8 cellular contexts compared by ENCODE assay signal in genomic region chr4:184417802-184418511, GRCh38. TPM values are rescaled to one million over a fixed set of nuclear protein-coding genes. Genes with fewer than 3 reads are reported as not detected.
A peak's percentile ranks its signal among the peaks of the same experiment; 100 is the strongest.
DNase-seq lines count a peak whose midpoint lies in the region; ATAC-seq and TF ChIP-seq lines count a peak whose summit lies in the region.

No MANE protein-coding gene starts in this region.

- peak overlapping the region; percentile 73; the same call in 1 of the 2 replicates for H2AFZ ChIP-seq in DND-41 (ENCODE audit: low read depth, low read length)

- peak overlapping the region; percentile 78 for H3K4me3 Mint-ChIP-seq in activated T-helper 1 cell treated with anti-CD3 and anti-CD28 coated beads, Interleukin-12 subunit alpha, Interleukin-12 subunit beta, Interleukin-2, Interleukin-4 antibody, amounts not matched to agents 30 ng/mL and 10 ng/mL and 1 ng/mL, durations not matched to agents 14 hours and 24 hours and 36 hours
- peak overlapping the region; percentile 30 for H3K4me3 Mint-ChIP-seq in stimulated activated memory B cell treated with anti-CD40 and anti-IgM and Interleukin-4, amounts not matched to agents 10 μg/mL and 1 μg/mL and 100 μg/mL, for 72 hours

- TF ChIP-seq CTCF in DND-41 (IDR thresholded peaks at IDR 0.05; ENCODE audit: borderline replicate concordance, extremely low read depth, low read length, poor library complexity, severe bottlenecking) (no peak), GM20000 (IDR thresholded peaks at IDR 0.05; ENCODE audit: extremely low read depth, missing control alignments) (no peak)

- no peaks in the 10 kb centered on the region for H3K27me3 ChIP-seq in DND-41 (ENCODE audit: insufficient read depth, low read length, poor library complexity)

- DNase-seq in DND-41 = peak; percentile 7
- peak; percentile 68 for DNase-seq in GM20000 (ENCODE audit: low spot score)
- peak; percentile 97 for DNase-seq in HPDE6-E6E7 (ENCODE audit: extremely low spot score)
- peak; percentile 21 for DNase-seq in activated T-helper 1 cell treated with anti-CD3 and anti-CD28 coated beads, Interleukin-12 subunit alpha, Interleukin-12 subunit beta, Interleukin-2, Interleukin-4 antibody, amounts not matched to agents 30 ng/mL and 10 ng/mL and 1 ng/mL, durations not matched to agents 14 hours and 24 hours and 36 hours (ENCODE audit: low spot score)
- no peak for DNase-seq in Right ventricle myocardium superior
- DNase-seq in GF-D8 (lab: John Stamatoyannopoulos, UW) = no peak
- DNase-seq in NCI-H69 (lab: John Stamatoyannopoulos, UW) = no peak

- no peaks in the 10 kb centered on the region for H3K27me3 Mint-ChIP-seq in activated T-helper 1 cell treated with anti-CD3 and anti-CD28 coated beads, Interleukin-12 subunit alpha, Interleukin-12 subunit beta, Interleukin-2, Interleukin-4 antibody, amounts not matched to agents 30 ng/mL and 10 ng/mL and 1 ng/mL, durations not matched to agents 14 hours and 24 hours and 36 hours (ENCODE audit: insufficient read depth)
- no peaks in the 10 kb centered on the region for H3K27me3 Mint-ChIP-seq in stimulated activated memory B cell treated with anti-CD40 and anti-IgM and Interleukin-4, amounts not matched to agents 10 μg/mL and 1 μg/mL and 100 μg/mL, for 72 hours

- peaks cover 53% of the 10 kb centered on the region for H3K36me3 Mint-ChIP-seq in activated T-helper 1 cell treated with anti-CD3 and anti-CD28 coated beads, Interleukin-12 subunit alpha, Interleukin-12 subunit beta, Interleukin-2, Interleukin-4 antibody, amounts not matched to agents 30 ng/mL and 10 ng/mL and 1 ng/mL, durations not matched to agents 14 hours and 24 hours and 36 hours (ENCODE audit: low read depth)
- H3K36me3 Mint-ChIP-seq in stimulated activated memory B cell treated with anti-CD40 and anti-IgM and Interleukin-4, amounts not matched to agents 10 μg/mL and 1 μg/mL and 100 μg/mL, for 72 hours = peaks cover 52% of the 10 kb centered on the region

- H4K20me1 ChIP-seq in DND-41 (ENCODE audit: insufficient read depth, low read length) = no peaks in the 10 kb centered on the region

- peaks cover 48% of the 10 kb centered on the region for H3K36me3 ChIP-seq in DND-41 (ENCODE audit: insufficient read depth, low read length)

- H3K9me3 Mint-ChIP-seq in activated T-helper 1 cell treated with anti-CD3 and anti-CD28 coated beads, Interleukin-12 subunit alpha, Interleukin-12 subunit beta, Interleukin-2, Interleukin-4 antibody, amounts not matched to agents 30 ng/mL and 10 ng/mL and 1 ng/mL, durations not matched to agents 14 hours and 24 hours and 36 hours = peaks cover 4% of the 10 kb centered on the region
- H3K9me3 Mint-ChIP-seq in stimulated activated memory B cell treated with anti-CD40 and anti-IgM and Interleukin-4, amounts not matched to agents 10 μg/mL and 1 μg/mL and 100 μg/mL, for 72 hours = peaks cover 3% of the 10 kb centered on the region

- no peaks in the 10 kb centered on the region for H3K9me3 ChIP-seq in DND-41 (ENCODE audit: insufficient read depth, low read length, severe bottlenecking)

- H3K4me1 Mint-ChIP-seq in activated T-helper 1 cell treated with anti-CD3 and anti-CD28 coated beads, Interleukin-12 subunit alpha, Interleukin-12 subunit beta, Interleukin-2, Interleukin-4 antibody, amounts not matched to agents 30 ng/mL and 10 ng/mL and 1 ng/mL, durations not matched to agents 14 hours and 24 hours and 36 hours (ENCODE audit: low read depth) = peaks cover 90% of the 10 kb centered on the region
- peaks cover 55% of the 10 kb centered on the region for H3K4me1 Mint-ChIP-seq in stimulated activated memory B cell treated with anti-CD40 and anti-IgM and Interleukin-4, amounts not matched to agents 10 μg/mL and 1 μg/mL and 100 μg/mL, for 72 hours

- ATAC-seq in DND-41 (ENCODE audit: insufficient read depth, low read depth) (peak; percentile 43), Right ventricle myocardium superior (ENCODE audit: poor library complexity) (peak; percentile 17)
- peak; percentile 72 for ATAC-seq in stimulated activated memory B cell treated with anti-CD40 and anti-IgM and Interleukin-4, amounts not matched to agents 10 μg/mL and 1 μg/mL and 100 μg/mL, for 72 hours

- H3K4me3 ChIP-seq in DND-41 (ENCODE audit: low read depth in 1 of 2, low read length in 2 of 2) = peak overlapping the region; percentile 3 to 54; a peak in 2 of 4 replicates

- peak overlapping the region; percentile 89 for H3K27ac ChIP-seq in DND-41 (ENCODE audit: low read length)

- H3K4me2 ChIP-seq in DND-41 (ENCODE audit: insufficient read depth, low read length) = peak overlapping the region; percentile 69

- H3K27ac Mint-ChIP-seq in activated T-helper 1 cell treated with anti-CD3 and anti-CD28 coated beads, Interleukin-12 subunit alpha, Interleukin-12 subunit beta, Interleukin-2, Interleukin-4 antibody, amounts not matched to agents 30 ng/mL and 10 ng/mL and 1 ng/mL, durations not matched to agents 14 hours and 24 hours and 36 hours = peak overlapping the region; percentile 95
- peak overlapping the region; percentile 79 for H3K27ac Mint-ChIP-seq in stimulated activated memory B cell treated with anti-CD40 and anti-IgM and Interleukin-4, amounts not matched to agents 10 μg/mL and 1 μg/mL and 100 μg/mL, for 72 hours

- H3K4me1 ChIP-seq in DND-41 (ENCODE audit: insufficient read depth, low read length) = peaks cover 20% of the 10 kb centered on the region

- intact Hi-C loops in activated T-helper 1 cell treated with anti-CD3 and anti-CD28 coated beads, Interleukin-12 subunit alpha, Interleukin-12 subunit beta, Interleukin-2, Interleukin-4 antibody, amounts not matched to agents 30 ng/mL and 10 ng/mL and 1 ng/mL, durations not matched to agents 14 hours and 24 hours and 36 hours (cut with micrococcal nuclease) = loop anchor here (1.0 to 2.0 kb wide), 10 partner anchors 10 to 316 kb away; partner anchors contain the start of genes CENPU and IRF2
- intact Hi-C loops in Right ventricle myocardium superior (cut with DNase I) = no loop called here

- peak overlapping the region; percentile 50 for H3K9ac ChIP-seq in DND-41 (ENCODE audit: low read depth, low read length)

- peaks cover 12% of the 10 kb centered on the region for H3K79me2 ChIP-seq in DND-41 (ENCODE audit: insufficient read depth, low read length)

RNA-seq across cellular contexts. Expression of gene IRF2, which starts 56.4 kb away (rescaled TPM):
- total RNA-seq in activated T-helper 1 cell treated with anti-CD3 and anti-CD28 coated beads, Interleukin-12 subunit alpha, Interleukin-12 subunit beta, Interleukin-2, Interleukin-4 antibody, amounts not matched to agents 30 ng/mL and 10 ng/mL and 1 ng/mL, durations not matched to agents 14 hours and 24 hours and 36 hours = 64.2 and 75.8 TPM in 2 replicates
- 27.2 TPM for total RNA-seq in Right ventricle myocardium superior

Comparison
In these comparisons a context has a peak if more than half of its experiments do, and no peak if none do; other contexts are left out.
1. ATAC-seq: peak in every context shown above with its lines; median percentile 72 in stimulated activated memory B cell treated with anti-CD40 and anti-IgM and Interleukin-4, amounts not matched to agents 10 μg/mL and 1 μg/mL and 100 μg/mL, for 72 hours; 43 in DND-41; 17 in Right ventricle myocardium superior.
2. DNase-seq: peak in DND-41 (single experiment), GM20000 (single experiment), HPDE6-E6E7 (single experiment) and activated T-helper 1 cell treated with anti-CD3 and anti-CD28 coated beads, Interleukin-12 subunit alpha, Interleukin-12 subunit beta, Interleukin-2, Interleukin-4 antibody, amounts not matched to agents 30 ng/mL and 10 ng/mL and 1 ng/mL, durations not matched to agents 14 hours and 24 hours and 36 hours (single experiment); none in Right ventricle myocardium superior (single experiment), GF-D8 (single experiment) and NCI-H69 (single experiment).